In genomic region chr20:47532002-47532401, GRCh38 we compare ENCODE assay signal across 17 cellular contexts.
"Had no signal": no experiment of that assay in that cellular context is flagged by ENCODE, and none has a peak within 500 bp of the region (broad histone marks: within the 10 kb centered on the region; RNA-seq: fewer than 3 reads in every experiment).

No MANE protein-coding gene starts in this region.

- H3K4me3 Mint-ChIP-seq: activated CD4-positive, alpha-beta memory T cell treated with anti-CD3 and anti-CD28 coated beads, Interleukin-2, amount 10 ng/mL, durations not matched to agents 7 days and 5 days; activated naive CD8-positive, alpha-beta T cell treated with anti-CD3 and anti-CD28 coated beads, Interleukin-2, amount 10 ng/mL, durations not matched to agents 7 days and 5 days; effector memory CD8-positive, alpha-beta T cell; natural killer cell; type B pancreatic cell had no signal

- DNase-seq: activated CD4-positive, alpha-beta memory T cell treated with anti-CD3 and anti-CD28 coated beads, Interleukin-2, amount 10 ng/mL, durations not matched to agents 7 days and 5 days; activated CD4-positive, alpha-beta T cell treated with anti-CD3 and anti-CD28 coated beads for 1 hour; activated effector memory CD4-positive, alpha-beta T cell treated with anti-CD3 and anti-CD28 coated beads, Interleukin-2, amount 50 U/mL, for 16 hours; activated naive CD8-positive, alpha-beta T cell treated with anti-CD3 and anti-CD28 coated beads, Interleukin-2, amount 10 ng/mL, durations not matched to agents 7 days and 5 days; activated T-cell treated with anti-CD3 and anti-CD28 coated beads, Interleukin-2, amount 50 U/mL, for 1 hour; body of pancreas; effector memory CD8-positive, alpha-beta T cell; esophagus squamous epithelium; heart right ventricle; mesenchymal stem cell; natural killer cell; retina; SK-N-SH; stomach; T-cell had no signal

- ATAC-seq: body of pancreas; effector memory CD8-positive, alpha-beta T cell; natural killer cell; T-cell had no signal

- H3K9ac ChIP-seq: SK-N-SH had no signal

- H3K4me3 ChIP-seq: body of pancreas, esophagus squamous epithelium, heart right ventricle, stomach had no signal

- H3K9me3 ChIP-seq: body of pancreas, SK-N-SH had no signal

- H3K9me3 Mint-ChIP-seq: effector memory CD8-positive, alpha-beta T cell; type B pancreatic cell had no signal

- H3K9me2 ChIP-seq: SK-N-SH had no signal

- H3K27me3 Mint-ChIP-seq: activated CD4-positive, alpha-beta memory T cell treated with anti-CD3 and anti-CD28 coated beads, Interleukin-2, amount 10 ng/mL, durations not matched to agents 7 days and 5 days; activated naive CD8-positive, alpha-beta T cell treated with anti-CD3 and anti-CD28 coated beads, Interleukin-2, amount 10 ng/mL, durations not matched to agents 7 days and 5 days; effector memory CD8-positive, alpha-beta T cell; T-cell; type B pancreatic cell had no signal

- H3K27me3 ChIP-seq: body of pancreas, esophagus squamous epithelium, heart right ventricle, stomach had no signal

- H3K4me2 ChIP-seq: SK-N-SH had no signal

- H3K27ac Mint-ChIP-seq: activated CD4-positive, alpha-beta memory T cell treated with anti-CD3 and anti-CD28 coated beads, Interleukin-2, amount 10 ng/mL, durations not matched to agents 7 days and 5 days; T-cell; type B pancreatic cell had no signal

- H3K36me3 Mint-ChIP-seq: natural killer cell had no signal

- H3K4me1 ChIP-seq: body of pancreas had no signal

- H3K27ac ChIP-seq: body of pancreas, esophagus squamous epithelium, heart right ventricle, stomach, VCaP had no signal
